1 cellular context compared by ENCODE assay signal in the genomic region with DNA sequence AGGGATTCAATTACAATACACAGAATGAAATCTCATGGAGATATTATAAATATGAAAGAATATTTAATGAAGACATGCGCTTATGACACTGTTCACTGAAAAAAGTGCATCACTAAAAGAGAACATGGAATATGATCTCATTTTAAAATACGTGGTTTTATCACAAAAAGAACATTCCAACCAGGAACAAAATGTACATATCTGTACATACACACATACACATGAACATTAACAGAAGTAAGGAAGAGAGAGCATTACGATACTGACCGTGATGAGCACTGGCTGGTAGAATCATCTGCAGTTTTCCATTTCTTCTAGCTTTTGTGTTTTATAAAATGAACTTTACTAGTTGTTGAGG.
TF ChIP-seq lines count a peak whose summit lies in the region.

No MANE protein-coding gene starts in this region.

TF ChIP-seq in WTC11, 78 proteins besides CTCF, POLR2A, EP300 and RAD21 (continued from another document):
- TF ChIP-seq, protein P1, sequence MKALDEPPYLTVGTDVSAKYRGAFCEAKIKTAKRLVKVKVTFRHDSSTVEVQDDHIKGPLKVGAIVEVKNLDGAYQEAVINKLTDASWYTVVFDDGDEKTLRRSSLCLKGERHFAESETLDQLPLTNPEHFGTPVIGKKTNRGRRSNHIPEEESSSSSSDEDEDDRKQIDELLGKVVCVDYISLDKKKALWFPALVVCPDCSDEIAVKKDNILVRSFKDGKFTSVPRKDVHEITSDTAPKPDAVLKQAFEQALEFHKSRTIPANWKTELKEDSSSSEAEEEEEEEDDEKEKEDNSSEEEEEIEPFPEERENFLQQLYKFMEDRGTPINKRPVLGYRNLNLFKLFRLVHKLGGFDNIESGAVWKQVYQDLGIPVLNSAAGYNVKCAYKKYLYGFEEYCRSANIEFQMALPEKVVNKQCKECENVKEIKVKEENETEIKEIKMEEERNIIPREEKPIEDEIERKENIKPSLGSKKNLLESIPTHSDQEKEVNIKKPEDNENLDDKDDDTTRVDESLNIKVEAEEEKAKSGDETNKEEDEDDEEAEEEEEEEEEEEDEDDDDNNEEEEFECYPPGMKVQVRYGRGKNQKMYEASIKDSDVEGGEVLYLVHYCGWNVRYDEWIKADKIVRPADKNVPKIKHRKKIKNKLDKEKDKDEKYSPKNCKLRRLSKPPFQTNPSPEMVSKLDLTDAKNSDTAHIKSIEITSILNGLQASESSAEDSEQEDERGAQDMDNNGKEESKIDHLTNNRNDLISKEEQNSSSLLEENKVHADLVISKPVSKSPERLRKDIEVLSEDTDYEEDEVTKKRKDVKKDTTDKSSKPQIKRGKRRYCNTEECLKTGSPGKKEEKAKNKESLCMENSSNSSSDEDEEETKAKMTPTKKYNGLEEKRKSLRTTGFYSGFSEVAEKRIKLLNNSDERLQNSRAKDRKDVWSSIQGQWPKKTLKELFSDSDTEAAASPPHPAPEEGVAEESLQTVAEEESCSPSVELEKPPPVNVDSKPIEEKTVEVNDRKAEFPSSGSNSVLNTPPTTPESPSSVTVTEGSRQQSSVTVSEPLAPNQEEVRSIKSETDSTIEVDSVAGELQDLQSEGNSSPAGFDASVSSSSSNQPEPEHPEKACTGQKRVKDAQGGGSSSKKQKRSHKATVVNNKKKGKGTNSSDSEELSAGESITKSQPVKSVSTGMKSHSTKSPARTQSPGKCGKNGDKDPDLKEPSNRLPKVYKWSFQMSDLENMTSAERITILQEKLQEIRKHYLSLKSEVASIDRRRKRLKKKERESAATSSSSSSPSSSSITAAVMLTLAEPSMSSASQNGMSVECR (CRISPR knock-in tag; IDR thresholded peaks at IDR 0.05; ENCODE audit: borderline replicate concordance): no peak
- TF ChIP-seq ZNF232 (CRISPR knock-in tag; IDR thresholded peaks at IDR 0.05) (no peak), RELA (CRISPR knock-in tag; IDR thresholded peaks at IDR 0.05; ENCODE audit: borderline replicate concordance) (no peak), ATF1 (CRISPR knock-in tag; IDR thresholded peaks at IDR 0.05) (no peak), TEAD1 (CRISPR knock-in tag; IDR thresholded peaks at IDR 0.05) (no peak)
- TF ChIP-seq, protein P2, sequence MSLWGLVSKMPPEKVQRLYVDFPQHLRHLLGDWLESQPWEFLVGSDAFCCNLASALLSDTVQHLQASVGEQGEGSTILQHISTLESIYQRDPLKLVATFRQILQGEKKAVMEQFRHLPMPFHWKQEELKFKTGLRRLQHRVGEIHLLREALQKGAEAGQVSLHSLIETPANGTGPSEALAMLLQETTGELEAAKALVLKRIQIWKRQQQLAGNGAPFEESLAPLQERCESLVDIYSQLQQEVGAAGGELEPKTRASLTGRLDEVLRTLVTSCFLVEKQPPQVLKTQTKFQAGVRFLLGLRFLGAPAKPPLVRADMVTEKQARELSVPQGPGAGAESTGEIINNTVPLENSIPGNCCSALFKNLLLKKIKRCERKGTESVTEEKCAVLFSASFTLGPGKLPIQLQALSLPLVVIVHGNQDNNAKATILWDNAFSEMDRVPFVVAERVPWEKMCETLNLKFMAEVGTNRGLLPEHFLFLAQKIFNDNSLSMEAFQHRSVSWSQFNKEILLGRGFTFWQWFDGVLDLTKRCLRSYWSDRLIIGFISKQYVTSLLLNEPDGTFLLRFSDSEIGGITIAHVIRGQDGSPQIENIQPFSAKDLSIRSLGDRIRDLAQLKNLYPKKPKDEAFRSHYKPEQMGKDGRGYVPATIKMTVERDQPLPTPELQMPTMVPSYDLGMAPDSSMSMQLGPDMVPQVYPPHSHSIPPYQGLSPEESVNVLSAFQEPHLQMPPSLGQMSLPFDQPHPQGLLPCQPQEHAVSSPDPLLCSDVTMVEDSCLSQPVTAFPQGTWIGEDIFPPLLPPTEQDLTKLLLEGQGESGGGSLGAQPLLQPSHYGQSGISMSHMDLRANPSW (CRISPR knock-in tag; conservative IDR thresholded peaks at IDR 0.05; ENCODE audit: low read depth): no peak
- TF ChIP-seq, protein P3, sequence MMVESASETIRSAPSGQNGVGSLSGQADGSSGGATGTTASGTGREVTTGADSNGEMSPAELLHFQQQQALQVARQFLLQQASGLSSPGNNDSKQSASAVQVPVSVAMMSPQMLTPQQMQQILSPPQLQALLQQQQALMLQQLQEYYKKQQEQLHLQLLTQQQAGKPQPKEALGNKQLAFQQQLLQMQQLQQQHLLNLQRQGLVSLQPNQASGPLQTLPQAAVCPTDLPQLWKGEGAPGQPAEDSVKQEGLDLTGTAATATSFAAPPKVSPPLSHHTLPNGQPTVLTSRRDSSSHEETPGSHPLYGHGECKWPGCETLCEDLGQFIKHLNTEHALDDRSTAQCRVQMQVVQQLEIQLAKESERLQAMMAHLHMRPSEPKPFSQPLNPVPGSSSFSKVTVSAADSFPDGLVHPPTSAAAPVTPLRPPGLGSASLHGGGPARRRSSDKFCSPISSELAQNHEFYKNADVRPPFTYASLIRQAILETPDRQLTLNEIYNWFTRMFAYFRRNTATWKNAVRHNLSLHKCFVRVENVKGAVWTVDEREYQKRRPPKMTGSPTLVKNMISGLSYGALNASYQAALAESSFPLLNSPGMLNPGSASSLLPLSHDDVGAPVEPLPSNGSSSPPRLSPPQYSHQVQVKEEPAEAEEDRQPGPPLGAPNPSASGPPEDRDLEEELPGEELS (CRISPR knock-in tag; IDR thresholded peaks at IDR 0.05): no peak
- TF ChIP-seq, protein P4, sequence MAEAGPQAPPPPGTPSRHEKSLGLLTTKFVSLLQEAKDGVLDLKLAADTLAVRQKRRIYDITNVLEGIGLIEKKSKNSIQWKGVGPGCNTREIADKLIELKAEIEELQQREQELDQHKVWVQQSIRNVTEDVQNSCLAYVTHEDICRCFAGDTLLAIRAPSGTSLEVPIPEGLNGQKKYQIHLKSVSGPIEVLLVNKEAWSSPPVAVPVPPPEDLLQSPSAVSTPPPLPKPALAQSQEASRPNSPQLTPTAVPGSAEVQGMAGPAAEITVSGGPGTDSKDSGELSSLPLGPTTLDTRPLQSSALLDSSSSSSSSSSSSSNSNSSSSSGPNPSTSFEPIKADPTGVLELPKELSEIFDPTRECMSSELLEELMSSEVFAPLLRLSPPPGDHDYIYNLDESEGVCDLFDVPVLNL (CRISPR knock-in tag; IDR thresholded peaks at IDR 0.05; ENCODE audit: borderline replicate concordance, low read depth): no peak
- TF ChIP-seq, protein P5, sequence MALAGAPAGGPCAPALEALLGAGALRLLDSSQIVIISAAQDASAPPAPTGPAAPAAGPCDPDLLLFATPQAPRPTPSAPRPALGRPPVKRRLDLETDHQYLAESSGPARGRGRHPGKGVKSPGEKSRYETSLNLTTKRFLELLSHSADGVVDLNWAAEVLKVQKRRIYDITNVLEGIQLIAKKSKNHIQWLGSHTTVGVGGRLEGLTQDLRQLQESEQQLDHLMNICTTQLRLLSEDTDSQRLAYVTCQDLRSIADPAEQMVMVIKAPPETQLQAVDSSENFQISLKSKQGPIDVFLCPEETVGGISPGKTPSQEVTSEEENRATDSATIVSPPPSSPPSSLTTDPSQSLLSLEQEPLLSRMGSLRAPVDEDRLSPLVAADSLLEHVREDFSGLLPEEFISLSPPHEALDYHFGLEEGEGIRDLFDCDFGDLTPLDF (CRISPR knock-in tag; IDR thresholded peaks at IDR 0.05): no peak
